Comparison of ENCODE assay signal across 22 cellular contexts in genomic region chrX:118364261-118364660, GRCh38. TPM values are rescaled to one million over a fixed set of nuclear protein-coding genes. Genes with fewer than 3 reads are reported as not detected.
A peak's percentile ranks its signal among the peaks of the same experiment; 100 is the strongest.
DNase-seq lines count a peak whose midpoint lies in the region; ATAC-seq and TF ChIP-seq lines count a peak whose summit lies in the region.
"Had no signal": no experiment of that assay in that cellular context is flagged by ENCODE, and none has a peak within 500 bp of the region (broad histone marks: within the 10 kb centered on the region; RNA-seq: fewer than 3 reads in every experiment).

No MANE protein-coding gene starts in this region.

- H3K27me3 ChIP-seq in CD8-positive, alpha-beta T cell (ENCODE audit: insufficient read depth, low read length): no peaks in the 10 kb centered on the region
- no peaks in the 10 kb centered on the region for H3K27me3 ChIP-seq in KMS-11 (ENCODE audit: insufficient read depth, low read depth)
- H3K27me3 ChIP-seq: BE2C; BLaER1 treated with 17β-estradiol and CSF1 and Interleukin-3, amounts not matched to agents 10 nM and 100 nM had no signal

- H3K36me3 Mint-ChIP-seq in activated T-cell treated with anti-CD3 and anti-CD28 coated beads, Interleukin-2, amount 50 U/mL, for 72 hours (ENCODE audit: insufficient read depth in 2 of 2): peaks cover 2% of the 10 kb centered on the region in 2 donors
- H3K36me3 Mint-ChIP-seq in CD8-positive, alpha-beta T cell: peaks cover 7% of the 10 kb centered on the region
- peaks cover 6% of the 10 kb centered on the region for H3K36me3 Mint-ChIP-seq in central memory CD8-positive, alpha-beta T cell (ENCODE audit: insufficient read depth)

- no peaks in the 10 kb centered on the region for H4K20me1 ChIP-seq in KMS-11 (ENCODE audit: insufficient read depth)

- no peak overlapping the region for H3K4me3 Mint-ChIP-seq in activated T-cell treated with anti-CD3 and anti-CD28 coated beads, Interleukin-2, amount 50 U/mL, for 72 hours
- H3K4me3 Mint-ChIP-seq in CD8-positive, alpha-beta T cell: no peak overlapping the region
- H3K4me3 Mint-ChIP-seq in central memory CD8-positive, alpha-beta T cell: no peak overlapping the region
- H3K4me3 Mint-ChIP-seq: CD14-positive monocyte; CD4-positive, alpha-beta T cell; GM23338; H9 had no signal

- H3K36me3 ChIP-seq in CD8-positive, alpha-beta T cell (ENCODE audit: insufficient read depth, low read length): no peaks in the 10 kb centered on the region
- no peaks in the 10 kb centered on the region for H3K36me3 ChIP-seq in KMS-11 (ENCODE audit: insufficient read depth)
- H3K36me3 ChIP-seq: BE2C; BLaER1 treated with 17β-estradiol and CSF1 and Interleukin-3, amounts not matched to agents 10 nM and 100 nM had no signal

- CTCF ChIA-PET in CD8-positive, alpha-beta T cell (lab: Charles Lee): interaction anchor here (1.3 kb wide), 1 partner anchor 13 kb away, joined by 4 read pairs; no protein-coding TSS in a partner anchor

- TF ChIP-seq CTCF in CD8-positive, alpha-beta T cell (IDR thresholded peaks at IDR 0.05): no peak
- TF ChIP-seq CTCF in KMS-11 (conservative IDR thresholded peaks at IDR 0.05; ENCODE audit: low read depth, low read length): no peak

- no peaks in the 10 kb centered on the region for H3K27me3 Mint-ChIP-seq in activated T-cell treated with anti-CD3 and anti-CD28 coated beads, Interleukin-2, amount 50 U/mL, for 72 hours (ENCODE audit: low read depth)
- no peaks in the 10 kb centered on the region for H3K27me3 Mint-ChIP-seq in CD8-positive, alpha-beta T cell (ENCODE audit: low read depth)
- H3K27me3 Mint-ChIP-seq in central memory CD8-positive, alpha-beta T cell: no peaks in the 10 kb centered on the region
- H3K27me3 Mint-ChIP-seq: CD4-positive, alpha-beta T cell had no signal

- H3K27ac ChIP-seq in CD8-positive, alpha-beta T cell (ENCODE audit: low read depth, low read length): no peak overlapping the region
- no peak overlapping the region for H3K27ac ChIP-seq in KMS-11
- H3K27ac ChIP-seq: A549; BLaER1 treated with 17β-estradiol and CSF1 and Interleukin-3, amounts not matched to agents 10 nM and 100 nM had no signal

- no peak for DNase-seq in activated T-cell treated with anti-CD3 and anti-CD28 coated beads, Interleukin-2, amount 50 U/mL, for 72 hours
- DNase-seq in activated T-cell treated with anti-CD3 and anti-CD28 coated beads, Interleukin-2, amount 50 U/mL, for 1 hour: no peak
- no peak for DNase-seq in CD8-positive, alpha-beta T cell
- DNase-seq in central memory CD8-positive, alpha-beta T cell (ENCODE audit: low spot score in 2 of 2): no peak
- no peak for DNase-seq in stimulated activated naive CD4-positive, alpha-beta T cell treated with Interleukin-2 at 50 U/mL for 16 hours (lab: John Stamatoyannopoulos, UW)
- DNase-seq: 8988T; ACHN; AML-193; BE2C; Calu3; CD4-positive, alpha-beta T cell; COR-L47; DMS153; DND-41; H9 had no signal

- intact Hi-C loops in CD8-positive, alpha-beta T cell (cut with DNase I, micrococcal nuclease): no loop called here

- H3K9me3 Mint-ChIP-seq in activated T-cell treated with anti-CD3 and anti-CD28 coated beads, Interleukin-2, amount 50 U/mL, for 72 hours: no peaks in the 10 kb centered on the region
- H3K9me3 Mint-ChIP-seq in CD8-positive, alpha-beta T cell: no peaks in the 10 kb centered on the region
- no peaks in the 10 kb centered on the region for H3K9me3 Mint-ChIP-seq in central memory CD8-positive, alpha-beta T cell
- H3K9me3 Mint-ChIP-seq: CD4-positive, alpha-beta T cell; GM23338; H9 had no signal

- no peaks in the 10 kb centered on the region for H3K4me1 ChIP-seq in CD8-positive, alpha-beta T cell (ENCODE audit: insufficient read depth, low read length)
- H3K4me1 ChIP-seq in KMS-11 (ENCODE audit: low read depth, poor library complexity, severe bottlenecking): peaks cover 45% of the 10 kb centered on the region
- H3K4me1 ChIP-seq: BE2C had no signal

- ATAC-seq in activated T-cell treated with anti-CD3 and anti-CD28 coated beads, Interleukin-2, amount 50 U/mL, for 72 hours (replicated peaks in 1 of 2): no peak
- no peak for ATAC-seq in CD8-positive, alpha-beta T cell
- no peak for ATAC-seq in central memory CD8-positive, alpha-beta T cell (replicated peaks; ENCODE audit: extremely low read depth, poor library complexity, severe bottlenecking)
- no peak for ATAC-seq in GM18517 (IDR thresholded peaks at IDR 0.05; ENCODE audit: unreplicated experiment)
- ATAC-seq: A549, GM23338, HCT116 had no signal

- POLR2A ChIA-PET in CD8-positive, alpha-beta T cell (lab: Charles Lee): interaction anchor here (0.6 kb wide), 1 partner anchor 691 kb away, joined by 3 read pairs; no protein-coding TSS in a partner anchor

- no peaks in the 10 kb centered on the region for H3K9me3 ChIP-seq in CD8-positive, alpha-beta T cell (ENCODE audit: low read length)
- H3K9me3 ChIP-seq: A549; BE2C; BLaER1 treated with 17β-estradiol and CSF1 and Interleukin-3, amounts not matched to agents 10 nM and 100 nM had no signal

- no peak overlapping the region for H2AFZ ChIP-seq in KMS-11 (ENCODE audit: low read depth)
- H2AFZ ChIP-seq: GM23338 had no signal

- H3K9ac ChIP-seq in KMS-11: no peak overlapping the region
- H3K9ac ChIP-seq: BLaER1 treated with 17β-estradiol and CSF1 and Interleukin-3, amounts not matched to agents 10 nM and 100 nM had no signal

- H3K27ac Mint-ChIP-seq in activated T-cell treated with anti-CD3 and anti-CD28 coated beads, Interleukin-2, amount 50 U/mL, for 72 hours: peak overlapping the region; percentile 63
- peak overlapping the region; percentile 52 for H3K27ac Mint-ChIP-seq in CD8-positive, alpha-beta T cell
- H3K27ac Mint-ChIP-seq in central memory CD8-positive, alpha-beta T cell (ENCODE audit: low read depth): peak overlapping the region; percentile 49
- H3K27ac Mint-ChIP-seq: CD14-positive monocyte, GM23338, H9 had no signal

- H3K4me1 Mint-ChIP-seq in activated T-cell treated with anti-CD3 and anti-CD28 coated beads, Interleukin-2, amount 50 U/mL, for 72 hours (ENCODE audit: low read depth): peaks cover 24% of the 10 kb centered on the region
- H3K4me1 Mint-ChIP-seq in CD8-positive, alpha-beta T cell (ENCODE audit: low read depth): peaks cover 44% of the 10 kb centered on the region
- peaks cover 11% of the 10 kb centered on the region for H3K4me1 Mint-ChIP-seq in central memory CD8-positive, alpha-beta T cell

- no peak overlapping the region for H3K4me3 ChIP-seq in CD8-positive, alpha-beta T cell (ENCODE audit: low read depth, low read length)
- H3K4me3 ChIP-seq in KMS-11 (IDR thresholded peaks at IDR 0.05; ENCODE audit: insufficient read depth, low read depth, low read length): no peak overlapping the region
- H3K4me3 ChIP-seq: A549; BLaER1 treated with 17β-estradiol and CSF1 and Interleukin-3, amounts not matched to agents 10 nM and 100 nM; GM23338 had no signal

- no peaks in the 10 kb centered on the region; the same call in 1 of the 2 replicates for H3K79me2 ChIP-seq in KMS-11 (ENCODE audit: insufficient read depth, low read depth)

- peak overlapping the region; percentile 29; the same call in 1 of the 2 replicates for H3K4me2 ChIP-seq in KMS-11
- H3K4me2 ChIP-seq: A549; BLaER1 treated with 17β-estradiol and CSF1 and Interleukin-3, amounts not matched to agents 10 nM and 100 nM; GM23338 had no signal

RNA-seq across cellular contexts. Expression of gene WDR44, which starts 18.4 kb away (rescaled TPM):
- 10 to 100 TPM; 12.2 to 12.4 TPM for total RNA-seq in activated T-cell treated with anti-CD3 and anti-CD28 coated beads, Interleukin-2, amount 50 U/mL, for 72 hours
- 10 to 100 TPM in 1 of 2 experiments, 1 to 10 TPM in 1; 9.9 to 11.2 TPM for total RNA-seq in CD8-positive, alpha-beta T cell
